15 cellular contexts compared by ENCODE assay signal in genomic region chr6:145784683-145785082, GRCh38. TPM values are rescaled to one million over a fixed set of nuclear protein-coding genes. Genes with fewer than 3 reads are reported as not detected.
DNase-seq lines count a peak whose midpoint lies in the region; ATAC-seq and TF ChIP-seq lines count a peak whose summit lies in the region.
"Had no signal": no experiment of that assay in that cellular context is flagged by ENCODE, and none has a peak within 500 bp of the region (broad histone marks: within the 10 kb centered on the region; RNA-seq: fewer than 3 reads in every experiment).

No MANE protein-coding gene starts in this region.

- H3K27ac Mint-ChIP-seq in type B pancreatic cell: no peak overlapping the region
- H3K27ac Mint-ChIP-seq in effector memory CD8-positive, alpha-beta T cell: no peak overlapping the region
- H3K27ac Mint-ChIP-seq: activated naive CD4-positive, alpha-beta T cell treated with anti-CD3 and anti-CD28 coated beads, Interleukin-2, amount 50 U/mL, for 24 hours; neural progenitor cell; stimulated activated effector memory CD8-positive, alpha-beta T cell treated with anti-CD3 and anti-CD28 coated beads, Interleukin-12 subunit alpha, Interleukin-12 subunit beta, amount 100 ng/mL, for 72 hours; T-helper 1 cell treated with Interleukin-12 subunit alpha and Interleukin-12 subunit beta and Interleukin-4 antibody, amounts not matched to agents 30 μg/mL and 1 μg/mL, for 36 hours had no signal

- TF ChIP-seq CTCF in GM12865 (IDR thresholded peaks at IDR 0.05; ENCODE audit: insufficient read depth, low read depth, low read length, missing control alignments): no peak
- no peak for TF ChIP-seq CTCF in type B pancreatic cell (conservative IDR thresholded peaks at IDR 0.05)

- no peak overlapping the region for H3K4me3 Mint-ChIP-seq in type B pancreatic cell
- no peak overlapping the region for H3K4me3 Mint-ChIP-seq in effector memory CD8-positive, alpha-beta T cell
- H3K4me3 Mint-ChIP-seq: activated naive CD4-positive, alpha-beta T cell treated with anti-CD3 and anti-CD28 coated beads, Interleukin-2, amount 50 U/mL, for 24 hours; neural progenitor cell; stimulated activated effector memory CD8-positive, alpha-beta T cell treated with anti-CD3 and anti-CD28 coated beads, Interleukin-12 subunit alpha, Interleukin-12 subunit beta, amount 100 ng/mL, for 72 hours; T-helper 1 cell treated with Interleukin-12 subunit alpha and Interleukin-12 subunit beta and Interleukin-4 antibody, amounts not matched to agents 30 μg/mL and 1 μg/mL, for 36 hours had no signal

- H3K27me3 Mint-ChIP-seq in type B pancreatic cell: no peaks in the 10 kb centered on the region
- H3K27me3 Mint-ChIP-seq in effector memory CD8-positive, alpha-beta T cell: peaks cover 0 to 7% of the 10 kb centered on the region in 2 donors
- H3K27me3 Mint-ChIP-seq: activated naive CD4-positive, alpha-beta T cell treated with anti-CD3 and anti-CD28 coated beads, Interleukin-2, amount 50 U/mL, for 24 hours had no signal

- peaks cover 30% of the 10 kb centered on the region for H3K36me3 Mint-ChIP-seq in type B pancreatic cell
- H3K36me3 Mint-ChIP-seq in effector memory CD8-positive, alpha-beta T cell (ENCODE audit: insufficient read depth): no peaks in the 10 kb centered on the region
- H3K36me3 Mint-ChIP-seq: stimulated activated effector memory CD8-positive, alpha-beta T cell treated with anti-CD3 and anti-CD28 coated beads, Interleukin-12 subunit alpha, Interleukin-12 subunit beta, amount 100 ng/mL, for 72 hours had no signal

- no peak overlapping the region for H3K4me3 ChIP-seq in GM12865 (ENCODE audit: low read depth, low read length)
- H3K4me3 ChIP-seq: neural progenitor cell had no signal

- ATAC-seq in GM19372 (IDR thresholded peaks at IDR 0.05; ENCODE audit: low read depth, unreplicated experiment) (peak; percentile 89), HG02798 (IDR thresholded peaks at IDR 0.05; ENCODE audit: poor library complexity, unreplicated experiment) (peak; percentile 94), HG03460 (IDR thresholded peaks at IDR 0.05; ENCODE audit: unreplicated experiment) (peak; percentile 88)
- no peak for ATAC-seq in effector memory CD8-positive, alpha-beta T cell (replicated peaks)
- ATAC-seq: stimulated activated effector memory CD8-positive, alpha-beta T cell treated with anti-CD3 and anti-CD28 coated beads, Interleukin-12 subunit alpha, Interleukin-12 subunit beta, amount 100 ng/mL, for 72 hours had no signal

- peak; percentile 36 for DNase-seq in GM12865 (ENCODE audit: low read depth)
- DNase-seq in amniotic stem cell (lab: John Stamatoyannopoulos, UW): no peak
- DNase-seq in type B pancreatic cell (ENCODE audit: extremely low spot score, unreplicated experiment): no peak
- DNase-seq in epidermal melanocyte (ENCODE audit: insufficient read length, low spot score): no peak
- no peak for DNase-seq in effector memory CD8-positive, alpha-beta T cell
- DNase-seq: activated CD4-positive, alpha-beta T cell treated with anti-CD3 and anti-CD28 coated beads, Interleukin-2, amount 50 U/mL, for 48 hours; cortex of kidney; NCI-H1436 had no signal

- peaks cover 25% of the 10 kb centered on the region for H3K9me3 Mint-ChIP-seq in type B pancreatic cell
- peaks cover 0 to 1% of the 10 kb centered on the region in 2 donors for H3K9me3 Mint-ChIP-seq in effector memory CD8-positive, alpha-beta T cell

- no peaks in the 10 kb centered on the region for H3K4me1 Mint-ChIP-seq in type B pancreatic cell (ENCODE audit: unreplicated experiment)
- peaks cover 0 to 3% of the 10 kb centered on the region in 2 donors for H3K4me1 Mint-ChIP-seq in effector memory CD8-positive, alpha-beta T cell (ENCODE audit: low read depth in 2 of 2)
- H3K4me1 Mint-ChIP-seq: activated naive CD4-positive, alpha-beta T cell treated with anti-CD3 and anti-CD28 coated beads, Interleukin-2, amount 50 U/mL, for 24 hours; neural progenitor cell; stimulated activated effector memory CD8-positive, alpha-beta T cell treated with anti-CD3 and anti-CD28 coated beads, Interleukin-12 subunit alpha, Interleukin-12 subunit beta, amount 100 ng/mL, for 72 hours had no signal

RNA-seq across cellular contexts. Expression of gene FBXO30, which starts 29.9 kb away (rescaled TPM):
- 8.3 and 11.6 TPM in 2 replicates for total RNA-seq in type B pancreatic cell (ENCODE audit: low replicate concordance)

RNA-seq across cellular contexts. Expression of gene EPM2A, which starts 49.4 kb away (rescaled TPM):
- total RNA-seq in type B pancreatic cell (ENCODE audit: low replicate concordance): 6.0 and 7.5 TPM in 2 replicates
